ENCODE assay signal across 1 cellular context in the genomic region with DNA sequence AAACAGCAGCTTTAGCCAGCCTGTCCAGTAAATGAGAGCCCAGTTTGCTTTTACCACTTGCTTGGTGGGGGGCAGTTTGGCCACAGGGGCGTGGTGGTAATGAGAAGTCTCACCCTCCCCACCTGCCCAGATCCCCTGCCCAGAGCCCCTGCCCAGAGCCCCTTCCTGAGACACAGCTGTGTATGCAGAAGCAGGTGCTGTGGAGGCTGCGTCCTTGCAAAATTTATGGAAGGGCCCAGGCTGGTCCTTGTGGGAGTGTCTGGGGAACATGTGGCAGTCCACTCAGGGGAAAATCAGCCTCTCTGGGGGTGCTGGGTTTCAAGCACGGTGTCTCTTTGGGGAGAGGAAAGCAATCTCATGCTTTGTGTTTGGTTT.
TF ChIP-seq lines count a peak whose summit lies in the region.

No MANE protein-coding gene starts in this region.

TF ChIP-seq in HepG2, 621 proteins besides CTCF, POLR2A, EP300 and RAD21 (continued from another document):
- TF ChIP-seq ZNF687 (CRISPR knock-in tag; IDR thresholded peaks at IDR 0.05), result 0 out of 2 replicates have a peak, but pooled peaks have one; percentile 10
